3 cellular contexts compared by ENCODE assay signal in genomic region chr5:3546028-3546427, GRCh38.
TF ChIP-seq lines count a peak whose summit lies in the region.

No MANE protein-coding gene starts in this region.

TF ChIP-seq in HepG2, 621 proteins besides CTCF, POLR2A, EP300 and RAD21:
- peak; percentile 75 for TF ChIP-seq NFE2L2 (IDR thresholded peaks at IDR 0.05; ENCODE audit: low read length)
- TF ChIP-seq BRF2 (CRISPR knock-in tag; IDR thresholded peaks at IDR 0.05): no peak
- no peak for TF ChIP-seq NFYB (CRISPR knock-in tag; IDR thresholded peaks at IDR 0.05)
- TF ChIP-seq ZNF546 (CRISPR knock-in tag; conservative IDR thresholded peaks at IDR 0.05): no peak

TF ChIP-seq in IMR-90, 13 proteins besides CTCF, POLR2A, EP300 and RAD21:
- TF ChIP-seq MAZ (IDR thresholded peaks at IDR 0.05; ENCODE audit: borderline replicate concordance, low read depth, low read length) (no peak), MXI1 (IDR thresholded peaks at IDR 0.05; ENCODE audit: borderline replicate concordance, low read depth, low read length) (no peak), NFE2L2 (IDR thresholded peaks at IDR 0.05; ENCODE audit: low read depth, low read length) (peak; percentile 70), FOS (IDR thresholded peaks at IDR 0.05; ENCODE audit: low read depth, low read length) (no peak), USF2 (IDR thresholded peaks at IDR 0.05; ENCODE audit: low read depth, low read length) (no peak)

TF ChIP-seq in H1, 55 proteins besides CTCF, POLR2A, EP300 and RAD21:
- TF ChIP-seq RXRA (IDR thresholded peaks at IDR 0.05; ENCODE audit: insufficient read depth, low read depth, low read length): no peak
- TF ChIP-seq RNF2 (IDR thresholded peaks at IDR 0.05; ENCODE audit: borderline replicate concordance, low read depth, low read length, missing control alignments, poor library complexity, severe bottlenecking): no peak
